Comparison of ENCODE assay signal across 1 cellular context in the genomic region with DNA sequence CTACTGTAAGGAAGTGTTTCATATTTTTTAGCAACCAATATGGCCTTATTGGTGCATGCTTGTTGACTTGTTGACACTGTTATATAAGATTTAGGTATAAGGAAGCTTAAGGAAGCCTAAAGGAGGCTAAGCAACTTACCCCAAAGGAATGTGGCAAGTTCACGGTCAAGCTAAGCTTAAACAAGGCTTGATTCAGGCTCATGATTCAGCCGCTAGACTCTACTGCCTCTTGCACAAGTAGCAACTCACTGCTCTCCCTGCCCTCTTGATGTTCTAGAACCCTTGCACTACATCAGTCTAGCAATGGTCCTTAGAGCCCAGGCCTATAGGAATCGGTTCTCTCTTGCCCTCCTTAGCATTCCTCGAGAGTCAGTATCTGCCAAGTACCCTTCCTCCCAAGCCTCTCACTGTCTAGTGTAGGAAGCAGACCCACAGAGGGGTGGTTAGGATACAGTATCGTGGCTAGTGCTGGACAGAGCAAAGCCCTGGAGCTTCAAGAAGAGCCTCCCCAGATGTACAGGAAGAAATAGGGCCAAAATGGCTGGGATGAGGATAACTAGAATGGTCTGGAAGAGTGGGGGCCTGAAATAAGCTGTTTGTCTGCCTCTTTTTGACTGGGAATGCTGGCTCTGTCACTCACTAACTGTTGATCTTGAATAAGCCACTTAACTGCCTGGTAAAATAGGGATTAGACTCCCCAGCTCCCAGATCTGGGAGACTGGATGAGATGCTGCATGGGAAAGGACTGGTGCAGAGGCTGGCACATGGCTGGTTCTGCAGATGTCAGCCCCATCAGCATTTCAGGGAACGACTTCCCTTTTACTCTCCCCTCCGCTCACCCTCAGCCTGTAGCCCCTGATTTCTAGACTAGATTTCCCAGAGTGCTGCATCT.
TF ChIP-seq lines count a peak whose summit lies in the region.

No MANE protein-coding gene starts in this region.

TF ChIP-seq in Ishikawa, 13 proteins besides CTCF, POLR2A, EP300 and RAD21:
- TF ChIP-seq, protein P1, sequence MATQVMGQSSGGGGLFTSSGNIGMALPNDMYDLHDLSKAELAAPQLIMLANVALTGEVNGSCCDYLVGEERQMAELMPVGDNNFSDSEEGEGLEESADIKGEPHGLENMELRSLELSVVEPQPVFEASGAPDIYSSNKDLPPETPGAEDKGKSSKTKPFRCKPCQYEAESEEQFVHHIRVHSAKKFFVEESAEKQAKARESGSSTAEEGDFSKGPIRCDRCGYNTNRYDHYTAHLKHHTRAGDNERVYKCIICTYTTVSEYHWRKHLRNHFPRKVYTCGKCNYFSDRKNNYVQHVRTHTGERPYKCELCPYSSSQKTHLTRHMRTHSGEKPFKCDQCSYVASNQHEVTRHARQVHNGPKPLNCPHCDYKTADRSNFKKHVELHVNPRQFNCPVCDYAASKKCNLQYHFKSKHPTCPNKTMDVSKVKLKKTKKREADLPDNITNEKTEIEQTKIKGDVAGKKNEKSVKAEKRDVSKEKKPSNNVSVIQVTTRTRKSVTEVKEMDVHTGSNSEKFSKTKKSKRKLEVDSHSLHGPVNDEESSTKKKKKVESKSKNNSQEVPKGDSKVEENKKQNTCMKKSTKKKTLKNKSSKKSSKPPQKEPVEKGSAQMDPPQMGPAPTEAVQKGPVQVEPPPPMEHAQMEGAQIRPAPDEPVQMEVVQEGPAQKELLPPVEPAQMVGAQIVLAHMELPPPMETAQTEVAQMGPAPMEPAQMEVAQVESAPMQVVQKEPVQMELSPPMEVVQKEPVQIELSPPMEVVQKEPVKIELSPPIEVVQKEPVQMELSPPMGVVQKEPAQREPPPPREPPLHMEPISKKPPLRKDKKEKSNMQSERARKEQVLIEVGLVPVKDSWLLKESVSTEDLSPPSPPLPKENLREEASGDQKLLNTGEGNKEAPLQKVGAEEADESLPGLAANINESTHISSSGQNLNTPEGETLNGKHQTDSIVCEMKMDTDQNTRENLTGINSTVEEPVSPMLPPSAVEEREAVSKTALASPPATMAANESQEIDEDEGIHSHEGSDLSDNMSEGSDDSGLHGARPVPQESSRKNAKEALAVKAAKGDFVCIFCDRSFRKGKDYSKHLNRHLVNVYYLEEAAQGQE (IDR thresholded peaks at IDR 0.05; ENCODE audit: low read depth): peak; percentile 56; the same call in 1 of the 2 replicates
- TF ChIP-seq EGR1 (IDR thresholded peaks at IDR 0.05) (no peak), TAF1 (IDR thresholded peaks at IDR 0.05; ENCODE audit: low read depth) (no peak), TCF12 (IDR thresholded peaks at IDR 0.05; ENCODE audit: low read depth) (no peak), YY1 (IDR thresholded peaks at IDR 0.05; ENCODE audit: low read depth) (no peak)
- TF ChIP-seq, protein P2, sequence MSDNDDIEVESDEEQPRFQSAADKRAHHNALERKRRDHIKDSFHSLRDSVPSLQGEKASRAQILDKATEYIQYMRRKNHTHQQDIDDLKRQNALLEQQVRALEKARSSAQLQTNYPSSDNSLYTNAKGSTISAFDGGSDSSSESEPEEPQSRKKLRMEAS (IDR thresholded peaks at IDR 0.05): no peak
